Comparison of ENCODE assay signal across 37 cellular contexts in genomic region chr2:187360286-187360685, GRCh38.
DNase-seq lines count a peak whose midpoint lies in the region; ATAC-seq and TF ChIP-seq lines count a peak whose summit lies in the region.
"Had no signal": no experiment of that assay in that cellular context is flagged by ENCODE, and none has a peak within 500 bp of the region (broad histone marks: within the 10 kb centered on the region; RNA-seq: fewer than 3 reads in every experiment).

No MANE protein-coding gene starts in this region.

- H3K4me1 ChIP-seq in breast epithelium (no peaks in the 10 kb centered on the region), smooth muscle cell (ENCODE audit: low read depth) (no peaks in the 10 kb centered on the region)
- H3K4me1 ChIP-seq: Caco-2, colonic mucosa, esophagus muscularis mucosa had no signal

- H3K4me2 ChIP-seq in smooth muscle cell, result no peak overlapping the region
- H3K4me2 ChIP-seq: PC-9 had no signal

- H3K9ac ChIP-seq in smooth muscle cell (ENCODE audit: low read depth), result no peak overlapping the region

- no peaks in the 10 kb centered on the region for H3K27me3 Mint-ChIP-seq in MCF 10A (ENCODE audit: insufficient read depth, unreplicated experiment)
- H3K27me3 Mint-ChIP-seq: effector memory CD8-positive, alpha-beta T cell had no signal

- no peaks in the 10 kb centered on the region for H3K9me3 Mint-ChIP-seq in MCF 10A (ENCODE audit: unreplicated experiment)
- H3K9me3 Mint-ChIP-seq: activated naive CD4-positive, alpha-beta T cell treated with anti-CD3 and anti-CD28 coated beads, Interleukin-2, amount 50 U/mL, for 72 hours; HFFc6; neural crest cell had no signal

- BruUV-seq in MCF 10A (replicated peaks; lab: Mats Ljungman, UMichigan), result no TSS peak

- no peak overlapping the region for H2AFZ ChIP-seq in smooth muscle cell (ENCODE audit: low read depth)
- H2AFZ ChIP-seq: PC-9 had no signal

- H3K9me3 ChIP-seq in breast epithelium, result no peaks in the 10 kb centered on the region
- no peaks in the 10 kb centered on the region for H3K9me3 ChIP-seq in smooth muscle cell (replicated peaks; ENCODE audit: low read depth)
- H3K9me3 ChIP-seq: Caco-2, colonic mucosa, esophagus muscularis mucosa, ovary had no signal

- POLR2A ChIA-PET in MCF 10A (lab: Yijun Ruan, JAX), result interaction anchor here (0.8 kb wide), 1 partner anchor 10 kb away, joined by 3 read pairs; no protein-coding TSS in a partner anchor

- whole genome bisulfite sequencing in smooth muscle cell (ENCODE audit: low lambda C conversion rate), result 93% methylated on average over 1 of the region's 1 CpG

- no peaks in the 10 kb centered on the region for H3F3A ChIP-seq in smooth muscle cell (ENCODE audit: low read depth)

- H3K27me3 ChIP-seq in breast epithelium (no peaks in the 10 kb centered on the region), smooth muscle cell (ENCODE audit: low read depth) (no peaks in the 10 kb centered on the region)
- H3K27me3 ChIP-seq: cardiac muscle cell, colonic mucosa, esophagus muscularis mucosa, ovary had no signal

- no peaks in the 10 kb centered on the region for H4K20me1 ChIP-seq in smooth muscle cell (ENCODE audit: low read depth)

- no peak overlapping the region for H3K27ac ChIP-seq in breast epithelium
- H3K27ac ChIP-seq in smooth muscle cell (ENCODE audit: low read depth), result no peak overlapping the region
- H3K27ac ChIP-seq: C4-2B, cardiac muscle cell, colonic mucosa, esophagus muscularis mucosa, ovary, PC-9, VCaP had no signal

- CTCF ChIA-PET in MCF 10A (lab: Yijun Ruan, JAX), result no interaction called here

- DNase-seq in MCF 10A (ENCODE audit: unreplicated experiment) (peak; percentile 73), breast epithelium (ENCODE audit: low spot score in 2 of 2) (no peak), dermis blood vessel endothelial cell (peak; percentile 88), foreskin fibroblast (peak; percentile 11 to 20), NOMO-1 treated with DMSO at 0.1 percent for 48 hours (lab: John Stamatoyannopoulos, UW; ENCODE audit: unreplicated experiment) (no peak), smooth muscle cell (lab: John Stamatoyannopoulos, UW; ENCODE audit: unreplicated experiment) (no peak), SW 1271 (lab: John Stamatoyannopoulos, UW) (no peak)
- DNase-seq: 8988T; activated CD4-positive, alpha-beta T cell treated with anti-CD3 and anti-CD28 coated beads for 4 hours; activated T-cell treated with anti-CD3 and anti-CD28 coated beads for 4 hours; amygdala; Caco-2; colonic mucosa; effector memory CD8-positive, alpha-beta T cell; GOT3; HFFc6; immature natural killer cell; KG1; mesendoderm; MM.1S; NCI-H1105 treated with DMSO at 0.1 percent for 48 hours; NCI-H1930; NCI-H510A treated with DMSO at 0.1 percent for 48 hours; ovary; PC-9; retina; SIG-M5; small intestine; stimulated activated naive CD4-positive, alpha-beta T cell had no signal

- intact Hi-C loops in MCF 10A (cut with micrococcal nuclease), result no loop called here
- intact Hi-C loops in breast epithelium (cut with DNase I; ENCODE audit: low total_unique reads), result no loop called here

- H3K4me3 ChIP-seq in breast epithelium (no peak overlapping the region), foreskin fibroblast (ENCODE audit: low read depth in 1 of 2, low read length in 2 of 2) (no peak overlapping the region), smooth muscle cell (no peak overlapping the region)
- H3K4me3 ChIP-seq: cardiac muscle cell, colonic mucosa, esophagus muscularis mucosa, ovary, PC-9 had no signal

- ATAC-seq in GM18861 (IDR thresholded peaks at IDR 0.05; ENCODE audit: unreplicated experiment), result no peak
- ATAC-seq: activated naive CD4-positive, alpha-beta T cell treated with anti-CD3 and anti-CD28 coated beads, Interleukin-2, amount 50 U/mL, for 72 hours; effector memory CD8-positive, alpha-beta T cell; left lobe of liver had no signal

- H3K79me2 ChIP-seq in smooth muscle cell (ENCODE audit: low read depth), result no peaks in the 10 kb centered on the region

- no peak overlapping the region for H3K4me3 Mint-ChIP-seq in MCF 10A (ENCODE audit: unreplicated experiment)
- H3K4me3 Mint-ChIP-seq: effector memory CD8-positive, alpha-beta T cell; HFFc6; immature natural killer cell; neural crest cell had no signal

- H3K4me1 Mint-ChIP-seq in MCF 10A (ENCODE audit: insufficient read depth, unreplicated experiment), result no peaks in the 10 kb centered on the region
- H3K4me1 Mint-ChIP-seq: immature natural killer cell, neural crest cell had no signal

- TF ChIP-seq CTCF in MCF 10A (IDR thresholded peaks at IDR 0.05; ENCODE audit: unreplicated experiment), result no peak
- TF ChIP-seq CTCF in breast epithelium (IDR thresholded peaks at IDR 0.05), result no peak
- TF ChIP-seq CTCF in foreskin fibroblast (IDR thresholded peaks at IDR 0.05; ENCODE audit: low read depth, low read length), result no peak
- no peak for TF ChIP-seq CTCF in smooth muscle cell (IDR thresholded peaks at IDR 0.05; ENCODE audit: borderline replicate concordance, insufficient read depth, poor library complexity, severe bottlenecking)

- no peak for TF ChIP-seq POLR2A in breast epithelium (IDR thresholded peaks at IDR 0.05)

- H3K36me3 Mint-ChIP-seq in MCF 10A (ENCODE audit: insufficient read depth, unreplicated experiment), result no peaks in the 10 kb centered on the region
- H3K36me3 Mint-ChIP-seq: activated naive CD4-positive, alpha-beta T cell treated with anti-CD3 and anti-CD28 coated beads, Interleukin-2, amount 50 U/mL, for 72 hours had no signal

- H3K27ac Mint-ChIP-seq in MCF 10A (ENCODE audit: low read depth, unreplicated experiment), result no peak overlapping the region
- H3K27ac Mint-ChIP-seq: activated naive CD4-positive, alpha-beta T cell treated with anti-CD3 and anti-CD28 coated beads, Interleukin-2, amount 50 U/mL, for 72 hours; effector memory CD8-positive, alpha-beta T cell; HFFc6; immature natural killer cell had no signal

- no peaks in the 10 kb centered on the region for H3K36me3 ChIP-seq in breast epithelium
- H3K36me3 ChIP-seq in smooth muscle cell (ENCODE audit: low read depth), result no peaks in the 10 kb centered on the region
- H3K36me3 ChIP-seq: cardiac muscle cell, colonic mucosa, ovary had no signal

Comparison
In these comparisons a context has a peak if more than half of its experiments do, and no peak if none do; other contexts are left out.
1. DNase-seq: peak in MCF 10A (single experiment), dermis blood vessel endothelial cell (single experiment) and foreskin fibroblast (2 of 2); none in breast epithelium (0 of 2), NOMO-1 treated with DMSO at 0.1 percent for 48 hours (single experiment), smooth muscle cell (single experiment) and SW 1271 (0 of 2).